ENCODE assay signal across 1 cellular context in the genomic region with DNA sequence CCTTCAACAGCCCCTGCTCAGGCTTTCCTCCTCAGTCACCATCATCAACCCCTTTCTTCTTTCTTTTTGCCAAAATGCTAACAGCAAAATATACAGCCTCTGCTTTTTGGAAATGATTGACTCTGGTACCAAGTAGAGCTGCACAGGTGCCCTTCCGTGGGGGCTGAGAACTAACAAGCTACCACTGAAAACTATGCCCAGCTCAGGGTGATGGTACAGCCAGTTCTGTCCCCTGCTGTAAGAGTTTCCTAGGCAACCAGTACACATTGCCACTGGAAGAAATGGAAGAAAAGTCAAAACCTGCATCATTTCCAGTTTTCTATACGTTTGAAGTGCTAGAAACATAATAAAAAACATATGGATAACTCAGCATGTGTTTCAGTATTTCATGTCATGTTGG.
TF ChIP-seq lines count a peak whose summit lies in the region.

No MANE protein-coding gene starts in this region.

TF ChIP-seq in GM23338, 12 proteins besides CTCF, POLR2A, EP300 and RAD21 (continued from another document):
- TF ChIP-seq, protein P1, sequence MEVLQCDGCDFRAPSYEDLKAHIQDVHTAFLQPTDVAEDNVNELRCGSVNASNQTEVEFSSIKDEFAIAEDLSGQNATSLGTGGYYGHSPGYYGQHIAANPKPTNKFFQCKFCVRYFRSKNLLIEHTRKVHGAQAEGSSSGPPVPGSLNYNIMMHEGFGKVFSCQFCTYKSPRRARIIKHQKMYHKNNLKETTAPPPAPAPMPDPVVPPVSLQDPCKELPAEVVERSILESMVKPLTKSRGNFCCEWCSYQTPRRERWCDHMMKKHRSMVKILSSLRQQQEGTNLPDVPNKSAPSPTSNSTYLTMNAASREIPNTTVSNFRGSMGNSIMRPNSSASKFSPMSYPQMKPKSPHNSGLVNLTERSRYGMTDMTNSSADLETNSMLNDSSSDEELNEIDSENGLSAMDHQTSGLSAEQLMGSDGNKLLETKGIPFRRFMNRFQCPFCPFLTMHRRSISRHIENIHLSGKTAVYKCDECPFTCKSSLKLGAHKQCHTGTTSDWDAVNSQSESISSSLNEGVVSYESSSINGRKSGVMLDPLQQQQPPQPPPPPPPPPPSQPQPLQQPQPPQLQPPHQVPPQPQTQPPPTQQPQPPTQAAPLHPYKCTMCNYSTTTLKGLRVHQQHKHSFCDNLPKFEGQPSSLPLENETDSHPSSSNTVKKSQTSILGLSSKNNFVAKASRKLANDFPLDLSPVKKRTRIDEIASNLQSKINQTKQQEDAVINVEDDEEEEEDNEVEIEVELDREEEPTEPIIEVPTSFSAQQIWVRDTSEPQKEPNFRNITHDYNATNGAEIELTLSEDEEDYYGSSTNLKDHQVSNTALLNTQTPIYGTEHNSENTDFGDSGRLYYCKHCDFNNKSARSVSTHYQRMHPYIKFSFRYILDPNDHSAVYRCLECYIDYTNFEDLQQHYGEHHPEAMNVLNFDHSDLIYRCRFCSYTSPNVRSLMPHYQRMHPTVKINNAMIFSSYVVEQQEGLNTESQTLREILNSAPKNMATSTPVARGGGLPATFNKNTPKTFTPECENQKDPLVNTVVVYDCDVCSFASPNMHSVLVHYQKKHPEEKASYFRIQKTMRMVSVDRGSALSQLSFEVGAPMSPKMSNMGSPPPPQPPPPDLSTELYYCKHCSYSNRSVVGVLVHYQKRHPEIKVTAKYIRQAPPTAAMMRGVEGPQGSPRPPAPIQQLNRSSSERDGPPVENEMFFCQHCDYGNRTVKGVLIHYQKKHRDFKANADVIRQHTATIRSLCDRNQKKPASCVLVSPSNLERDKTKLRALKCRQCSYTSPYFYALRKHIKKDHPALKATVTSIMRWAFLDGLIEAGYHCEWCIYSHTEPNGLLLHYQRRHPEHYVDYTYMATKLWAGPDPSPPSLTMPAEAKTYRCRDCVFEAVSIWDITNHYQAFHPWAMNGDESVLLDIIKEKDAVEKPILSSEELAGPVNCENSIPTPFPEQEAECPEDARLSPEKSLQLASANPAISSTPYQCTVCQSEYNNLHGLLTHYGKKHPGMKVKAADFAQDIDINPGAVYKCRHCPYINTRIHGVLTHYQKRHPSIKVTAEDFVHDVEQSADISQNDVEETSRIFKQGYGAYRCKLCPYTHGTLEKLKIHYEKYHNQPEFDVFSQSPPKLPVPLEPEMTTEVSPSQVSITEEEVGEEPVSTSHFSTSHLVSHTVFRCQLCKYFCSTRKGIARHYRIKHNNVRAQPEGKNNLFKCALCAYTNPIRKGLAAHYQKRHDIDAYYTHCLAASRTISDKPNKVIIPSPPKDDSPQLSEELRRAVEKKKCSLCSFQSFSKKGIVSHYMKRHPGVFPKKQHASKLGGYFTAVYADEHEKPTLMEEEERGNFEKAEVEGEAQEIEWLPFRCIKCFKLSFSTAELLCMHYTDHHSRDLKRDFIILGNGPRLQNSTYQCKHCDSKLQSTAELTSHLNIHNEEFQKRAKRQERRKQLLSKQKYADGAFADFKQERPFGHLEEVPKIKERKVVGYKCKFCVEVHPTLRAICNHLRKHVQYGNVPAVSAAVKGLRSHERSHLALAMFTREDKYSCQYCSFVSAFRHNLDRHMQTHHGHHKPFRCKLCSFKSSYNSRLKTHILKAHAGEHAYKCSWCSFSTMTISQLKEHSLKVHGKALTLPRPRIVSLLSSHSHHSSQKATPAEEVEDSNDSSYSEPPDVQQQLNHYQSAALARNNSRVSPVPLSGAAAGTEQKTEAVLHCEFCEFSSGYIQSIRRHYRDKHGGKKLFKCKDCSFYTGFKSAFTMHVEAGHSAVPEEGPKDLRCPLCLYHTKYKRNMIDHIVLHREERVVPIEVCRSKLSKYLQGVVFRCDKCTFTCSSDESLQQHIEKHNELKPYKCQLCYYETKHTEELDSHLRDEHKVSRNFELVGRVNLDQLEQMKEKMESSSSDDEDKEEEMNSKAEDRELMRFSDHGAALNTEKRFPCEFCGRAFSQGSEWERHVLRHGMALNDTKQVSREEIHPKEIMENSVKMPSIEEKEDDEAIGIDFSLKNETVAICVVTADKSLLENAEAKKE (CRISPR knock-in tag; IDR thresholded peaks at IDR 0.05) = no peak
- TF ChIP-seq, protein P2, sequence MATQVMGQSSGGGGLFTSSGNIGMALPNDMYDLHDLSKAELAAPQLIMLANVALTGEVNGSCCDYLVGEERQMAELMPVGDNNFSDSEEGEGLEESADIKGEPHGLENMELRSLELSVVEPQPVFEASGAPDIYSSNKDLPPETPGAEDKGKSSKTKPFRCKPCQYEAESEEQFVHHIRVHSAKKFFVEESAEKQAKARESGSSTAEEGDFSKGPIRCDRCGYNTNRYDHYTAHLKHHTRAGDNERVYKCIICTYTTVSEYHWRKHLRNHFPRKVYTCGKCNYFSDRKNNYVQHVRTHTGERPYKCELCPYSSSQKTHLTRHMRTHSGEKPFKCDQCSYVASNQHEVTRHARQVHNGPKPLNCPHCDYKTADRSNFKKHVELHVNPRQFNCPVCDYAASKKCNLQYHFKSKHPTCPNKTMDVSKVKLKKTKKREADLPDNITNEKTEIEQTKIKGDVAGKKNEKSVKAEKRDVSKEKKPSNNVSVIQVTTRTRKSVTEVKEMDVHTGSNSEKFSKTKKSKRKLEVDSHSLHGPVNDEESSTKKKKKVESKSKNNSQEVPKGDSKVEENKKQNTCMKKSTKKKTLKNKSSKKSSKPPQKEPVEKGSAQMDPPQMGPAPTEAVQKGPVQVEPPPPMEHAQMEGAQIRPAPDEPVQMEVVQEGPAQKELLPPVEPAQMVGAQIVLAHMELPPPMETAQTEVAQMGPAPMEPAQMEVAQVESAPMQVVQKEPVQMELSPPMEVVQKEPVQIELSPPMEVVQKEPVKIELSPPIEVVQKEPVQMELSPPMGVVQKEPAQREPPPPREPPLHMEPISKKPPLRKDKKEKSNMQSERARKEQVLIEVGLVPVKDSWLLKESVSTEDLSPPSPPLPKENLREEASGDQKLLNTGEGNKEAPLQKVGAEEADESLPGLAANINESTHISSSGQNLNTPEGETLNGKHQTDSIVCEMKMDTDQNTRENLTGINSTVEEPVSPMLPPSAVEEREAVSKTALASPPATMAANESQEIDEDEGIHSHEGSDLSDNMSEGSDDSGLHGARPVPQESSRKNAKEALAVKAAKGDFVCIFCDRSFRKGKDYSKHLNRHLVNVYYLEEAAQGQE (IDR thresholded peaks at IDR 0.05; ENCODE audit: unreplicated experiment) = no peak
- no peak for TF ChIP-seq EZH2 (IDR thresholded peaks at IDR 0.05; ENCODE audit: low read depth, unreplicated experiment)
